ENCODE assay signal across 25 cellular contexts in genomic region chr20:40449144-40449543, GRCh38.
DNase-seq lines count a peak whose midpoint lies in the region; ATAC-seq, FAIRE-seq and TF ChIP-seq lines count a peak whose summit lies in the region.
"Had no signal": no experiment of that assay in that cellular context is flagged by ENCODE, and none has a peak within 500 bp of the region (broad histone marks: within the 10 kb centered on the region; RNA-seq: fewer than 3 reads in every experiment).

No MANE protein-coding gene starts in this region.

- H3K36me3 ChIP-seq in bronchial epithelial cell (ENCODE audit: control insufficient read depth, insufficient read depth, low read length), result no peaks in the 10 kb centered on the region
- H3K36me3 ChIP-seq: BE2C; BLaER1 treated with 17β-estradiol and CSF1 and Interleukin-3, amounts not matched to agents 10 nM and 100 nM had no signal

- no peak overlapping the region for H3K4me3 Mint-ChIP-seq in nephron
- H3K4me3 Mint-ChIP-seq: CD4-positive, alpha-beta T cell; CD8-positive, alpha-beta memory T cell had no signal

- H3K36me3 Mint-ChIP-seq in nephron (ENCODE audit: low read depth), result no peaks in the 10 kb centered on the region
- H3K36me3 Mint-ChIP-seq in activated naive CD4-positive, alpha-beta T cell treated with anti-CD3 and anti-CD28 coated beads, Interleukin-2, amount 50 U/mL, for 72 hours, result no peaks in the 10 kb centered on the region
- H3K36me3 Mint-ChIP-seq: CD14-positive monocyte; CD8-positive, alpha-beta memory T cell had no signal

- peak; percentile 9 for FAIRE-seq in GM12891 (lab: Jason Lieb, UNC)
- FAIRE-seq in bronchial epithelial cell (lab: Jason Lieb, UNC), result peak; percentile 40
- FAIRE-seq: A549, D721Med, GM12878, GM18507 had no signal

- no peaks in the 10 kb centered on the region for H3K27me3 Mint-ChIP-seq in nephron (ENCODE audit: low read depth)

- H3K27ac Mint-ChIP-seq in nephron, result peak overlapping the region; percentile 36 to 84 (median 71)
- H3K27ac Mint-ChIP-seq in activated naive CD4-positive, alpha-beta T cell treated with anti-CD3 and anti-CD28 coated beads, Interleukin-2, amount 50 U/mL, for 72 hours, result no peak overlapping the region
- H3K27ac Mint-ChIP-seq: CD14-positive monocyte; CD4-positive, alpha-beta T cell had no signal

- TF ChIP-seq CTCF in bronchial epithelial cell (IDR thresholded peaks at IDR 0.05; ENCODE audit: insufficient read depth, low read length, severe bottlenecking), result no peak
- TF ChIP-seq CTCF in nephron (IDR thresholded peaks at IDR 0.05; ENCODE audit: unreplicated experiment in 3 of 3), result no peak

- no peak for ATAC-seq in left ventricle myocardium superior
- ATAC-seq in activated naive CD4-positive, alpha-beta T cell treated with anti-CD3 and anti-CD28 coated beads, Interleukin-2, amount 50 U/mL, for 72 hours, result no peak
- ATAC-seq: A549, GM12878 had no signal

- no peak for TF ChIP-seq POLR2A in GM12891 (IDR thresholded peaks at IDR 0.05; ENCODE audit: low read depth, low read length)

- H3K27me3 ChIP-seq in bronchial epithelial cell (ENCODE audit: control insufficient read depth, insufficient read depth, low read length), result no peaks in the 10 kb centered on the region
- H3K27me3 ChIP-seq: BE2C; BLaER1 treated with 17β-estradiol and CSF1 and Interleukin-3, amounts not matched to agents 10 nM and 100 nM had no signal

- H3K4me3 ChIP-seq in bronchial epithelial cell (ENCODE audit: low read depth, low read length), result no peak overlapping the region
- H3K4me3 ChIP-seq: A549; BLaER1 treated with 17β-estradiol and CSF1 and Interleukin-3, amounts not matched to agents 10 nM and 100 nM; GM12878 had no signal

- intact Hi-C loops in left ventricle myocardium superior (cut with micrococcal nuclease), result no loop called here

- H3K4me1 Mint-ChIP-seq in nephron, result peaks cover 9% of the 10 kb centered on the region
- H3K4me1 Mint-ChIP-seq: CD8-positive, alpha-beta memory T cell had no signal

- DNase-seq in GM12891 (ENCODE audit: insufficient read length, low spot score), result no peak
- DNase-seq in bronchial epithelial cell (ENCODE audit: low read depth), result no peak
- DNase-seq in hypothalamus (lab: John Stamatoyannopoulos, UW), result no peak
- no peak for DNase-seq in left ventricle myocardium superior
- DNase-seq in activated naive CD4-positive, alpha-beta T cell treated with anti-CD3 and anti-CD28 coated beads, Interleukin-2, amount 50 U/mL, for 72 hours (ENCODE audit: low spot score in 2 of 2), result no peak
- DNase-seq: 8988T; ACHN; AML-193; BE2C; CD4-positive, alpha-beta T cell; CD8-positive, alpha-beta memory T cell; DMS 273 treated with DMSO at 0.1 percent for 48 hours; DMS79; EL; GDM1; GOT3; H7; HCEC 1CT had no signal

- H3K9me3 Mint-ChIP-seq in nephron, result no peaks in the 10 kb centered on the region
- H3K9me3 Mint-ChIP-seq in activated naive CD4-positive, alpha-beta T cell treated with anti-CD3 and anti-CD28 coated beads, Interleukin-2, amount 50 U/mL, for 72 hours, result no peaks in the 10 kb centered on the region
- H3K9me3 Mint-ChIP-seq: CD4-positive, alpha-beta T cell; CD8-positive, alpha-beta memory T cell had no signal

TF ChIP-seq in GM12891, 5 proteins besides CTCF, POLR2A, EP300 and RAD21:
- TF ChIP-seq SPI1 (IDR thresholded peaks at IDR 0.05; ENCODE audit: low read depth, low read length) (no peak), POLR2AphosphoS5 (IDR thresholded peaks at IDR 0.05; ENCODE audit: low read depth, low read length) (no peak), TAF1 (IDR thresholded peaks at IDR 0.05; ENCODE audit: low read depth, low read length) (no peak), PAX5 (IDR thresholded peaks at IDR 0.05; ENCODE audit: insufficient read depth, low read length, severe bottlenecking) (no peak), POU2F2 (IDR thresholded peaks at IDR 0.05; ENCODE audit: low read depth, low read length) (no peak)

Comparison
In these comparisons a context has a peak if more than half of its experiments do, and no peak if none do; other contexts are left out.
1. H3K27ac Mint-ChIP-seq: peak in nephron (3 of 3); none in activated naive CD4-positive, alpha-beta T cell treated with anti-CD3 and anti-CD28 coated beads, Interleukin-2, amount 50 U/mL, for 72 hours (0 of 2).